In the genomic region with DNA sequence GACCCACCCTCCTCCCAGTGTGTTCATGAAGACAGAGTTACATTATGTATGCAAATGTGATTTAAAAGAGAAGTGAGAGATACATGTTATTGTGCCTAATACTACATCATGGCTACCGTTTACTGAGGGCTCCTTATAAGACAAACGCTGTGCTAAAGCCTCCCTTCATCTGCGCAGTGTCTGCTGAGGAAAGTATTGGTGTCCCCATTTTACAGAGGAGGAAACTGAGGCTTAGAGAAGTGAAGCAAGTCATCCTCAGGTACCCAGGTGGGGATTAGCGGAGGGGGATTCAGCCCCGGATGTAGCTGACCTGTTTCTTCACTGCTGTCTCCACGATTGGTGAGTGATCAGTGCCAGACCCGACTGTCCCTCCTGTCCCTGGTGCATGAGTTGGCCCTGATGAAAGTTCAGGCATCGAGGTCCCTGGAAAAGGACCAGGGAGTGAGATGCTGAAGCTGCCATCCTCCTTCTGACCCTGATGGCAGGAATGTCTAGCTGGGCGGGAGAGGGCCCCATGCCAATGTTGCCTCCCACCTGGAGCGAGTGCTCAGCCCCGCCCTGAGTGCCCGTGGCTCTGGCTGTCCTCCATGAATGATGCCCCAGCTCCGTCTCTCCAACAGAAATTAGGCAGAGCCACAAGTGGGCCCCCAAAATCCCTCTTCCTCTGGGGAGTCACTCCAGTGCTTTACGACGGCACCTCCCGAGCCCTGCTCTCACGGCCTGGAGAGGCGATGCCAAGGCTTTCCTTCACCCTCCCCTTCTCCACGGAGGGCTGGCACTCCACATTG, we compare ENCODE assay signal across 24 cellular contexts.
"Had no signal": no experiment of that assay in that cellular context is flagged by ENCODE, and none has a peak within 500 bp of the region (broad histone marks: within the 10 kb centered on the region; RNA-seq: fewer than 3 reads in every experiment).

No MANE protein-coding gene starts in this region.

- H3K4me3 Mint-ChIP-seq: immature natural killer cell; memory B cell; naive thymus-derived CD4-positive, alpha-beta T cell; nephron; neural progenitor cell; stimulated activated memory B cell treated with anti-CD40 and anti-IgM and Interleukin-4, amounts not matched to agents 10 μg/mL and 1 μg/mL and 100 μg/mL, for 72 hours had no signal

- H3K36me3 Mint-ChIP-seq: immature natural killer cell; stimulated activated memory B cell treated with anti-CD40 and anti-IgM and Interleukin-4, amounts not matched to agents 10 μg/mL and 1 μg/mL and 100 μg/mL, for 72 hours had no signal

- H3K4me3 ChIP-seq: dorsolateral prefrontal cortex, left ventricle myocardium inferior, lung, neural progenitor cell, psoas muscle, sigmoid colon, testis, tibial artery, upper lobe of left lung had no signal

- H3K27ac ChIP-seq: dorsolateral prefrontal cortex, left ventricle myocardium inferior, neural progenitor cell, psoas muscle, sigmoid colon, testis, tibial artery, upper lobe of left lung had no signal

- DNase-seq: effector CD4-positive, alpha-beta T cell; hypothalamus; immature natural killer cell; islet precursor cell; kidney glomerular epithelial cell; left colon; left ventricle myocardium inferior; midbrain; naive thymus-derived CD4-positive, alpha-beta T cell; nucleus accumbens; psoas muscle; right cardiac atrium; sigmoid colon; stimulated activated CD4-positive, alpha-beta T cell treated with anti-CD3 and anti-CD28 coated beads, Interleukin-4, amount 100 ng/mL, for 4 hours; stimulated activated naive CD8-positive, alpha-beta T cell treated with anti-CD3 and anti-CD28 coated beads, Interleukin-15, Interleukin-2, amounts not matched to agents 100 U/mL and 50 U/mL, for 24 hours; testis; tibial artery had no signal

- H3K27me3 Mint-ChIP-seq: naive thymus-derived CD4-positive, alpha-beta T cell had no signal

- H3K4me1 Mint-ChIP-seq: immature natural killer cell; memory B cell; naive thymus-derived CD4-positive, alpha-beta T cell; nephron; stimulated activated memory B cell treated with anti-CD40 and anti-IgM and Interleukin-4, amounts not matched to agents 10 μg/mL and 1 μg/mL and 100 μg/mL, for 72 hours had no signal

- H3K27ac Mint-ChIP-seq: immature natural killer cell; memory B cell; naive thymus-derived CD4-positive, alpha-beta T cell; nephron; stimulated activated memory B cell treated with anti-CD40 and anti-IgM and Interleukin-4, amounts not matched to agents 10 μg/mL and 1 μg/mL and 100 μg/mL, for 72 hours had no signal

- H2AFZ ChIP-seq: neural progenitor cell had no signal

- H3K27me3 ChIP-seq: dorsolateral prefrontal cortex, neural progenitor cell, sigmoid colon, testis, upper lobe of left lung had no signal

- H3K9me3 ChIP-seq: testis had no signal

- H3K9ac ChIP-seq: neural progenitor cell had no signal

- H3K4me1 ChIP-seq: left ventricle myocardium inferior, neural progenitor cell, psoas muscle, sigmoid colon, testis, tibial artery, upper lobe of left lung had no signal

- H3K4me2 ChIP-seq: neural progenitor cell had no signal

- H3K36me3 ChIP-seq: neural progenitor cell, sigmoid colon, upper lobe of left lung had no signal
